ENCODE assay signal across 1 cellular context in genomic region chr6:168660400-168660945, GRCh38.
A peak's percentile ranks its signal among the peaks of the same experiment; 100 is the strongest.
TF ChIP-seq lines count a peak whose summit lies in the region.

No MANE protein-coding gene starts in this region.

TF ChIP-seq in K562, 482 proteins besides CTCF, POLR2A, EP300 and RAD21:
- TF ChIP-seq, protein P1, sequence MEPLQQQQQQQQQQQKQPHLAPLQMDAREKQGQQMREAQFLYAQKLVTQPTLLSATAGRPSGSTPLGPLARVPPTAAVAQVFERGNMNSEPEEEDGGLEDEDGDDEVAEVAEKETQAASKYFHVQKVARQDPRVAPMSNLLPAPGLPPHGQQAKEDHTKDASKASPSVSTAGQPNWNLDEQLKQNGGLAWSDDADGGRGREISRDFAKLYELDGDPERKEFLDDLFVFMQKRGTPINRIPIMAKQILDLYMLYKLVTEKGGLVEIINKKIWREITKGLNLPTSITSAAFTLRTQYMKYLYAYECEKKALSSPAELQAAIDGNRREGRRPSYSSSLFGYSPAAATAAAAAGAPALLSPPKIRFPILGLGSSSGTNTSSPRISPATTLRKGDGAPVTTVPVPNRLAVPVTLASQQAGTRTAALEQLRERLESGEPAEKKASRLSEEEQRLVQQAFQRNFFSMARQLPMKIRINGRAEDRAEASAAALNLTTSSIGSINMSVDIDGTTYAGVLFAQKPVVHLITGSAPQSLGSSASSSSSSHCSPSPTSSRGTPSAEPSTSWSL (CRISPR knock-in tag; IDR thresholded peaks at IDR 0.05; ENCODE audit: borderline replicate concordance): no peak
- TF ChIP-seq STAG1 (CRISPR knock-in tag; IDR thresholded peaks at IDR 0.05; ENCODE audit: borderline replicate concordance): 0 out of 2 replicates have a peak, but pooled peaks have one; percentile 16
